In the genomic region with DNA sequence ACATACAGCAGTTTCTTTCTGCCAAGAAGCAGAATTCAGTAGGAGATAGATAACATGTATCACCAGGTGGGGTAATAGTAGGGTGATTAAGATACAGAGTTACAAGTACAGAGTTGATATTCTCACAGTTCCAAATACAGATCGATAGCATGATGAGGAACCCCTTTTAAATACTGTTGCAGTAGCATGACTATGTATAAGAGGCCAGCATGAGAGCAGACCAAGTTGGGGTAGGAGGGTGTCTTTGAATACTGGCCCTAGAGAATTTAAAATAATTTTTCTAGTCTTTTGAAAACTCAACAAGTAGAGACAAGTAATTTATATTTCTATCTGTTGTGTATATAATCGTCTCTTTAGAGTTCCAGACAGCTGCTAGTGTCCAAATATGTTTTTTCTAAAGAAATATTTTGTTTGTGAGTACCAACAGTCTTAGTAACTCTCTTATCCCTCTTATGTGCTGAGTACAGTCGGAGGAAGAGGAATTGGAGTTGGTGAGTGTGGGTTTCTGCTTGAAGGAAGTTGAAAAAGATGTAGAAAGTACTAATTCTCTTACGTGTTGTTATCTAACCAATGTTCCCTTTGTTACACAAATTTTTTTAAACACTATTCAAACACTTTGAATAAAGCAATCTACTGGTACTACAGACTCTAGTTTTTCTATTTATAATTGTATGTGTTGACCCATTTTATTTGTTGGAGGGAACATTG, we compare ENCODE assay signal across 8 cellular contexts. TPM values are rescaled to one million over a fixed set of nuclear protein-coding genes. Genes with fewer than 3 reads are reported as not detected.
DNase-seq lines count a peak whose midpoint lies in the region; ATAC-seq and TF ChIP-seq lines count a peak whose summit lies in the region.

No MANE protein-coding gene starts in this region.

- no peaks in the 10 kb centered on the region for H3K27me3 ChIP-seq in CD8-positive, alpha-beta T cell (ENCODE audit: insufficient read depth, low read length)
- H3K27me3 ChIP-seq in dorsolateral prefrontal cortex = no peaks in the 10 kb centered on the region

- H3K27me3 Mint-ChIP-seq in CD8-positive, alpha-beta T cell (ENCODE audit: low read depth) = no peaks in the 10 kb centered on the region
- H3K27me3 Mint-ChIP-seq in neural crest cell (ENCODE audit: low read depth) = no peaks in the 10 kb centered on the region

- peak overlapping the region; percentile 64 for H3K27ac Mint-ChIP-seq in CD8-positive, alpha-beta T cell
- H3K27ac Mint-ChIP-seq in neural crest cell (ENCODE audit: unreplicated experiment) = peak overlapping the region; percentile 52

- no peak overlapping the region for H3K4me3 ChIP-seq in CD8-positive, alpha-beta T cell (ENCODE audit: low read depth, low read length)
- H3K4me3 ChIP-seq in dorsolateral prefrontal cortex = peak overlapping the region in 31 of 59 donors; percentile 1 to 51 (median 22)

- DNase-seq in CD8-positive, alpha-beta T cell = no peak
- DNase-seq in dorsolateral prefrontal cortex (no peak), neural crest cell (ENCODE audit: low read depth, low spot score) (no peak), iPS-NIHi7 (ENCODE audit: extremely low spot score) (no peak), NCI-H524 (lab: John Stamatoyannopoulos, UW) (no peak), pons (ENCODE audit: low spot score) (no peak)

- no peak overlapping the region for H3K27ac ChIP-seq in CD8-positive, alpha-beta T cell (ENCODE audit: low read depth, low read length)
- H3K27ac ChIP-seq in KOPT-K1 (ENCODE audit: low read depth, low read length, poor library complexity, severe bottlenecking) (peak overlapping the region; percentile 2), dorsolateral prefrontal cortex (peak overlapping the region; percentile 13 to 92 (median 80))

- H3K36me3 ChIP-seq in CD8-positive, alpha-beta T cell (ENCODE audit: insufficient read depth, low read length) = no peaks in the 10 kb centered on the region
- no peaks in the 10 kb centered on the region for H3K36me3 ChIP-seq in KOPT-K1 (ENCODE audit: insufficient read depth, low read length)

- peaks cover 27% of the 10 kb centered on the region for H3K4me1 ChIP-seq in CD8-positive, alpha-beta T cell (ENCODE audit: insufficient read depth, low read length)

- intact Hi-C loops in CD8-positive, alpha-beta T cell (cut with DNase I, micrococcal nuclease) = loop anchor here in 1 of 2 experiments (5.0 kb wide), 1 partner anchor 296 kb away; no protein-coding TSS in a partner anchor
- intact Hi-C loops in dorsolateral prefrontal cortex (cut with DNase I) = loop anchor here in 1 of 2 donors (10.0 kb wide), 1 partner anchor 298 kb away; no protein-coding TSS in a partner anchor

- CTCF ChIA-PET in CD8-positive, alpha-beta T cell (lab: Charles Lee) = interaction anchor here (1.0 to 5.8 kb wide), 23 partner anchors 12 to 439 kb away, joined by 3 to 54 read pairs (median 8); no protein-coding TSS in a partner anchor

- POLR2A ChIA-PET in CD8-positive, alpha-beta T cell (lab: Charles Lee) = interaction anchor here (1.0 kb wide), 1 partner anchor 364 kb away, joined by 3 read pairs; no protein-coding TSS in a partner anchor

- ATAC-seq in CD8-positive, alpha-beta T cell = no peak
- no peak for ATAC-seq in HG03432 (IDR thresholded peaks at IDR 0.05; ENCODE audit: unreplicated experiment)

- TF ChIP-seq CTCF in CD8-positive, alpha-beta T cell (IDR thresholded peaks at IDR 0.05) = no peak
- no peak for TF ChIP-seq CTCF in dorsolateral prefrontal cortex (IDR thresholded peaks at IDR 0.05 in 54 of 56, conservative IDR thresholded peaks at IDR 0.05 in 2 of 56; ENCODE audit: low read depth in 1 of 56, partially characterized antibody in 56 of 56)
- TF ChIP-seq CTCF in neural crest cell (conservative IDR thresholded peaks at IDR 0.05) = no peak

- no peaks in the 10 kb centered on the region for H3K9me3 Mint-ChIP-seq in CD8-positive, alpha-beta T cell
- no peaks in the 10 kb centered on the region for H3K9me3 Mint-ChIP-seq in neural crest cell

- no peaks in the 10 kb centered on the region for H3K9me3 ChIP-seq in CD8-positive, alpha-beta T cell (ENCODE audit: low read length)
- H3K9me3 ChIP-seq in KOPT-K1 (ENCODE audit: insufficient read depth, low read length, poor library complexity, severe bottlenecking) = no peaks in the 10 kb centered on the region

- H3K4me3 Mint-ChIP-seq in CD8-positive, alpha-beta T cell = no peak overlapping the region
- H3K4me3 Mint-ChIP-seq in neural crest cell = no peak overlapping the region

- peaks cover 41% of the 10 kb centered on the region for H3K4me1 Mint-ChIP-seq in CD8-positive, alpha-beta T cell (ENCODE audit: low read depth)
- peaks cover 14% of the 10 kb centered on the region for H3K4me1 Mint-ChIP-seq in neural crest cell

- no peaks in the 10 kb centered on the region for H3K36me3 Mint-ChIP-seq in CD8-positive, alpha-beta T cell
- H3K36me3 Mint-ChIP-seq in neural crest cell (ENCODE audit: low read depth) = no peaks in the 10 kb centered on the region

RNA-seq across cellular contexts. Expression of a gene that starts 30.2 kb away (rescaled TPM):
- total RNA-seq in CD8-positive, alpha-beta T cell = 1 to 10 TPM; 7.6 to 7.7 TPM
- total RNA-seq in dorsolateral prefrontal cortex (10 to 100 TPM; 13.4 to 39.6 (median 21.1) TPM), neural crest cell (13.6 and 16.4 TPM in 2 replicates)
